16 cellular contexts compared by ENCODE assay signal in genomic region chr13:111420113-111420876, GRCh38.
A peak's percentile ranks its signal among the peaks of the same experiment; 100 is the strongest.
DNase-seq lines count a peak whose midpoint lies in the region; ATAC-seq lines count a peak whose summit lies in the region.
"Had no signal": no experiment of that assay in that cellular context is flagged by ENCODE, and none has a peak within 500 bp of the region (broad histone marks: within the 10 kb centered on the region; RNA-seq: fewer than 3 reads in every experiment).

No MANE protein-coding gene starts in this region.

- no peak overlapping the region for H3K23ac ChIP-seq in neuronal stem cell (ENCODE audit: low read depth, low read length, poor library complexity)

- H2BK5ac ChIP-seq in neuronal stem cell (ENCODE audit: low read length), result no peak overlapping the region

- H2AK5ac ChIP-seq in neuronal stem cell (ENCODE audit: low read depth, low read length), result peak overlapping the region; percentile 76

- H3K4me2 ChIP-seq in neuronal stem cell (ENCODE audit: insufficient read depth, low read length, poor library complexity, severe bottlenecking) (no peak overlapping the region), GM23248 (ENCODE audit: unreplicated experiment) (no peak overlapping the region)
- H3K4me2 ChIP-seq: A549; BLaER1 treated with 17β-estradiol and CSF1 and Interleukin-3, amounts not matched to agents 10 nM and 100 nM had no signal

- H3K9me3 ChIP-seq in neuronal stem cell (replicated peaks in 1 of 2; ENCODE audit: control insufficient read depth in 2 of 2, insufficient read depth in 1 of 2, low read depth in 1 of 2, low read length in 2 of 2), result no peaks in the 10 kb centered on the region
- no peaks in the 10 kb centered on the region for H3K9me3 ChIP-seq in GM23248 (ENCODE audit: low read depth)
- H3K9me3 ChIP-seq: A549; BLaER1 treated with 17β-estradiol and CSF1 and Interleukin-3, amounts not matched to agents 10 nM and 100 nM; Caco-2 had no signal

- H3K4me3 ChIP-seq in neuronal stem cell (ENCODE audit: low read length in 2 of 2) (no peak overlapping the region), GM23248 (no peak overlapping the region)
- H3K4me3 ChIP-seq: A549; BLaER1 treated with 17β-estradiol and CSF1 and Interleukin-3, amounts not matched to agents 10 nM and 100 nM had no signal

- H3K27ac ChIP-seq in neuronal stem cell (replicated peaks; ENCODE audit: low read length), result no peak overlapping the region
- no peak overlapping the region for H3K27ac ChIP-seq in GM23248
- H3K27ac ChIP-seq: 22Rv1; A549; BLaER1 treated with 17β-estradiol and CSF1 and Interleukin-3, amounts not matched to agents 10 nM and 100 nM; C4-2B had no signal

- H2AFZ ChIP-seq in neuronal stem cell (ENCODE audit: low read length) (no peak overlapping the region), GM23248 (no peak overlapping the region)

- no peaks in the 10 kb centered on the region for H3K36me3 ChIP-seq in neuronal stem cell (replicated peaks in 1 of 2; ENCODE audit: control insufficient read depth in 2 of 2, insufficient read depth in 2 of 2, low read length in 2 of 2)
- H3K36me3 ChIP-seq in GM23248 (ENCODE audit: low read depth), result no peaks in the 10 kb centered on the region
- H3K36me3 ChIP-seq: BLaER1 treated with 17β-estradiol and CSF1 and Interleukin-3, amounts not matched to agents 10 nM and 100 nM had no signal

- no peak overlapping the region for H4K8ac ChIP-seq in neuronal stem cell (ENCODE audit: low read depth, low read length)

- H3K9ac ChIP-seq in neuronal stem cell (ENCODE audit: low read depth, low read length, poor library complexity) (peak overlapping the region; percentile 47), GM23248 (no peak overlapping the region)
- H3K9ac ChIP-seq: BLaER1 treated with 17β-estradiol and CSF1 and Interleukin-3, amounts not matched to agents 10 nM and 100 nM had no signal

- H3K14ac ChIP-seq in neuronal stem cell (ENCODE audit: low read length), result peak overlapping the region; percentile 25

- in situ Hi-C loops in GM23248 (cut with MboI), result no loop called here

- peak overlapping the region; percentile 85 for H3K4ac ChIP-seq in neuronal stem cell (ENCODE audit: low read length)

- DNase-seq in activated effector memory CD4-positive, alpha-beta T cell treated with anti-CD3 and anti-CD28 coated beads, Interleukin-2, amount 50 U/mL, for 16 hours, result peak; percentile 38
- DNase-seq in activated effector memory CD4-positive, alpha-beta T cell treated with Interleukin-2 at 50 U/mL for 16 hours, result no peak
- DNase-seq in neuronal stem cell (ENCODE audit: low spot score) (no peak), GM23248 (no peak)
- DNase-seq: AML-193; Calu3; CD4-positive, alpha-beta T cell; CD8-positive, alpha-beta T cell; DMS79 treated with DMSO at 0.1 percent for 48 hours; GF-D8 had no signal

- no CpG with 5 or more reads among the region's 20 CpGs for WGBS in neuronal stem cell (ENCODE audit: extremely low coverage in 2 of 2, insufficient read length in 2 of 2, insufficient replicate concordance in 1 of 2), 2 donors
- 55 to 56% methylated on average over 20 of the region's 20 CpGs for WGBS in GM23248 (ENCODE audit: low coverage in 1 of 2, low lambda C conversion rate in 2 of 2, missing lambda C conversion rate in 2 of 2), 2 experiments

- H3K4me1 ChIP-seq in neuronal stem cell (ENCODE audit: control insufficient read depth in 2 of 2, insufficient read depth in 1 of 2, low read depth in 1 of 2, low read length in 2 of 2), result peaks cover 0 to 4% of the 10 kb centered on the region in 2 donors
- no peaks in the 10 kb centered on the region for H3K4me1 ChIP-seq in GM23248 (ENCODE audit: insufficient read depth)
- H3K4me1 ChIP-seq: A549, Caco-2 had no signal

- no peak overlapping the region for H4K91ac ChIP-seq in neuronal stem cell (ENCODE audit: low read depth, low read length, poor library complexity)

- H4K20me1 ChIP-seq in GM23248 (ENCODE audit: insufficient read depth), result no peaks in the 10 kb centered on the region

- no peaks in the 10 kb centered on the region for H3K9me2 ChIP-seq in GM23248 (ENCODE audit: insufficient read depth)

- H3K27me3 ChIP-seq in neuronal stem cell (ENCODE audit: control insufficient read depth in 3 of 3, insufficient read depth in 3 of 3, low read depth in 1 of 3, low read length in 3 of 3) (peaks cover 0 to 36% (median 0%) of the 10 kb centered on the region in 3 experiments), GM23248 (replicated peaks; ENCODE audit: insufficient read depth) (peaks cover 47% of the 10 kb centered on the region)
- H3K27me3 ChIP-seq: BLaER1 treated with 17β-estradiol and CSF1 and Interleukin-3, amounts not matched to agents 10 nM and 100 nM had no signal

- H3F3A ChIP-seq in GM23248 (ENCODE audit: insufficient read depth), result no peaks in the 10 kb centered on the region

- H3K79me1 ChIP-seq in neuronal stem cell (ENCODE audit: low read depth, low read length), result no peaks in the 10 kb centered on the region

- peak overlapping the region; percentile 73 for H2BK12ac ChIP-seq in neuronal stem cell (ENCODE audit: low read length)

- H3K18ac ChIP-seq in neuronal stem cell (ENCODE audit: low read length), result peak overlapping the region; percentile 85

- H2BK120ac ChIP-seq in neuronal stem cell (ENCODE audit: low read depth, low read length), result peak overlapping the region; percentile 92

- no peaks in the 10 kb centered on the region for H3K79me2 ChIP-seq in GM23248 (ENCODE audit: insufficient read depth)

- no peak for ATAC-seq in GM18907 (IDR thresholded peaks at IDR 0.05; ENCODE audit: unreplicated experiment)
- ATAC-seq: A549; CD8-positive, alpha-beta T cell had no signal

- peak overlapping the region; percentile 91 for H2BK15ac ChIP-seq in neuronal stem cell (ENCODE audit: low read length)
